2 cellular contexts compared by ENCODE assay signal in the genomic region with DNA sequence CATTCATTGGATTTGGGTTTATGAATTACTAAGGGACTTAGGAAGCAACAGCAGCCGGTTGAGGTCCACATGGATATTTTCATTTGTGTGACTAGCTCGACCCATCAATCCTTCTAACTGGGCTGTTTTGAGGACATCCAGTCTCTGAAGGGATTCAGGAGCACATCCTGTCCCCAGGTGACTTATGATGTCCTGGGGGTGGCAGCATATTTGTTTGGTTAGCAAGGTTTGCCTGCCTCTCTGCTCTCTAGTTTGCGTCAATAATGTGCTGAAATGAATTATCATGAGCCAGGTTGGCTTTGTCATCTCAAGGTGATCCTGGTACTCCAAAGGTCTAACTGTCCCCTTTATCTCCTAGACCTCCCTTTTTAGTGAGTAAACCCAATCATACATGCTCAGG.
TF ChIP-seq lines count a peak whose summit lies in the region.

No MANE protein-coding gene starts in this region.

TF ChIP-seq in liver, 16 proteins besides CTCF, POLR2A, EP300 and RAD21:
- TF ChIP-seq YY1 (IDR thresholded peaks at IDR 0.05) (peak; percentile 85), TAF1 (conservative IDR thresholded peaks at IDR 0.05) (no peak), JUND (IDR thresholded peaks at IDR 0.05) (peak in 1 of 2 donors; percentile 83), HNF4G (IDR thresholded peaks at IDR 0.05) (no peak), GABPA (IDR thresholded peaks at IDR 0.05 in 1 of 2, conservative IDR thresholded peaks at IDR 0.05 in 1 of 2) (peak in 1 of 2 donors; percentile 56), FOXA2 (IDR thresholded peaks at IDR 0.05) (peak; percentile 75), RXRA (IDR thresholded peaks at IDR 0.05) (peak; percentile 87 to 97), NR2F2 (IDR thresholded peaks at IDR 0.05) (no peak), HNF4A (conservative IDR thresholded peaks at IDR 0.05) (peak; percentile 45 to 86), FOXA1 (IDR thresholded peaks at IDR 0.05) (peak; percentile 27), EGR1 (IDR thresholded peaks at IDR 0.05; ENCODE audit: low read depth in 2 of 2) (peak in 1 of 2 donors; percentile 50), SP1 (IDR thresholded peaks at IDR 0.05) (peak; percentile 76)
- TF ChIP-seq, protein P1, sequence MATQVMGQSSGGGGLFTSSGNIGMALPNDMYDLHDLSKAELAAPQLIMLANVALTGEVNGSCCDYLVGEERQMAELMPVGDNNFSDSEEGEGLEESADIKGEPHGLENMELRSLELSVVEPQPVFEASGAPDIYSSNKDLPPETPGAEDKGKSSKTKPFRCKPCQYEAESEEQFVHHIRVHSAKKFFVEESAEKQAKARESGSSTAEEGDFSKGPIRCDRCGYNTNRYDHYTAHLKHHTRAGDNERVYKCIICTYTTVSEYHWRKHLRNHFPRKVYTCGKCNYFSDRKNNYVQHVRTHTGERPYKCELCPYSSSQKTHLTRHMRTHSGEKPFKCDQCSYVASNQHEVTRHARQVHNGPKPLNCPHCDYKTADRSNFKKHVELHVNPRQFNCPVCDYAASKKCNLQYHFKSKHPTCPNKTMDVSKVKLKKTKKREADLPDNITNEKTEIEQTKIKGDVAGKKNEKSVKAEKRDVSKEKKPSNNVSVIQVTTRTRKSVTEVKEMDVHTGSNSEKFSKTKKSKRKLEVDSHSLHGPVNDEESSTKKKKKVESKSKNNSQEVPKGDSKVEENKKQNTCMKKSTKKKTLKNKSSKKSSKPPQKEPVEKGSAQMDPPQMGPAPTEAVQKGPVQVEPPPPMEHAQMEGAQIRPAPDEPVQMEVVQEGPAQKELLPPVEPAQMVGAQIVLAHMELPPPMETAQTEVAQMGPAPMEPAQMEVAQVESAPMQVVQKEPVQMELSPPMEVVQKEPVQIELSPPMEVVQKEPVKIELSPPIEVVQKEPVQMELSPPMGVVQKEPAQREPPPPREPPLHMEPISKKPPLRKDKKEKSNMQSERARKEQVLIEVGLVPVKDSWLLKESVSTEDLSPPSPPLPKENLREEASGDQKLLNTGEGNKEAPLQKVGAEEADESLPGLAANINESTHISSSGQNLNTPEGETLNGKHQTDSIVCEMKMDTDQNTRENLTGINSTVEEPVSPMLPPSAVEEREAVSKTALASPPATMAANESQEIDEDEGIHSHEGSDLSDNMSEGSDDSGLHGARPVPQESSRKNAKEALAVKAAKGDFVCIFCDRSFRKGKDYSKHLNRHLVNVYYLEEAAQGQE (IDR thresholded peaks at IDR 0.05): peak; percentile 91
- TF ChIP-seq, protein P2, sequence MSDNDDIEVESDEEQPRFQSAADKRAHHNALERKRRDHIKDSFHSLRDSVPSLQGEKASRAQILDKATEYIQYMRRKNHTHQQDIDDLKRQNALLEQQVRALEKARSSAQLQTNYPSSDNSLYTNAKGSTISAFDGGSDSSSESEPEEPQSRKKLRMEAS (IDR thresholded peaks at IDR 0.05): peak; percentile 88
- TF ChIP-seq, protein P3, sequence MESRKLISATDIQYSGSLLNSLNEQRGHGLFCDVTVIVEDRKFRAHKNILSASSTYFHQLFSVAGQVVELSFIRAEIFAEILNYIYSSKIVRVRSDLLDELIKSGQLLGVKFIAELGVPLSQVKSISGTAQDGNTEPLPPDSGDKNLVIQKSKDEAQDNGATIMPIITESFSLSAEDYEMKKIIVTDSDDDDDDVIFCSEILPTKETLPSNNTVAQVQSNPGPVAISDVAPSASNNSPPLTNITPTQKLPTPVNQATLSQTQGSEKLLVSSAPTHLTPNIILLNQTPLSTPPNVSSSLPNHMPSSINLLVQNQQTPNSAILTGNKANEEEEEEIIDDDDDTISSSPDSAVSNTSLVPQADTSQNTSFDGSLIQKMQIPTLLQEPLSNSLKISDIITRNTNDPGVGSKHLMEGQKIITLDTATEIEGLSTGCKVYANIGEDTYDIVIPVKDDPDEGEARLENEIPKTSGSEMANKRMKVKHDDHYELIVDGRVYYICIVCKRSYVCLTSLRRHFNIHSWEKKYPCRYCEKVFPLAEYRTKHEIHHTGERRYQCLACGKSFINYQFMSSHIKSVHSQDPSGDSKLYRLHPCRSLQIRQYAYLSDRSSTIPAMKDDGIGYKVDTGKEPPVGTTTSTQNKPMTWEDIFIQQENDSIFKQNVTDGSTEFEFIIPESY (IDR thresholded peaks at IDR 0.05): peak; percentile 46
- TF ChIP-seq, protein P4, sequence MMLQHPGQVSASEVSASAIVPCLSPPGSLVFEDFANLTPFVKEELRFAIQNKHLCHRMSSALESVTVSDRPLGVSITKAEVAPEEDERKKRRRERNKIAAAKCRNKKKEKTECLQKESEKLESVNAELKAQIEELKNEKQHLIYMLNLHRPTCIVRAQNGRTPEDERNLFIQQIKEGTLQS (IDR thresholded peaks at IDR 0.05): no peak
TF ChIP-seq in liver: peak in this region for 12.

TF ChIP-seq in HepG2, 621 proteins besides CTCF, POLR2A, EP300 and RAD21:
- TF ChIP-seq RBM39 (IDR thresholded peaks at IDR 0.05; ENCODE audit: low read depth, low read length, poor library complexity, severe bottlenecking) (no peak), ZNF557 (CRISPR knock-in tag; IDR thresholded peaks at IDR 0.05) (no peak), ZNF343 (CRISPR knock-in tag; IDR thresholded peaks at IDR 0.05) (no peak), RFXAP (CRISPR knock-in tag; IDR thresholded peaks at IDR 0.05; ENCODE audit: borderline replicate concordance) (no peak), MAFF (IDR thresholded peaks at IDR 0.05; ENCODE audit: low read depth, low read length) (no peak), ZNF563 (CRISPR knock-in tag; IDR thresholded peaks at IDR 0.05) (no peak), ZNF562 (CRISPR knock-in tag; IDR thresholded peaks at IDR 0.05; ENCODE audit: borderline replicate concordance) (no peak), NFYC (CRISPR knock-in tag; IDR thresholded peaks at IDR 0.05) (no peak), CBX2 (IDR thresholded peaks at IDR 0.05; ENCODE audit: low read depth, low read length) (no peak), CBX2 (CRISPR knock-in tag; IDR thresholded peaks at IDR 0.05; ENCODE audit: low read depth) (no peak), RBM22 (optimal IDR thresholded peaks at IDR 0.05; ENCODE audit: low read length) (no peak), TGIF2 (CRISPR knock-in tag; IDR thresholded peaks at IDR 0.05) (no peak), KLF13 (CRISPR knock-in tag; IDR thresholded peaks at IDR 0.05) (no peak), NFATC3 (CRISPR knock-in tag; IDR thresholded peaks at IDR 0.05) (no peak)
- TF ChIP-seq, protein P5, sequence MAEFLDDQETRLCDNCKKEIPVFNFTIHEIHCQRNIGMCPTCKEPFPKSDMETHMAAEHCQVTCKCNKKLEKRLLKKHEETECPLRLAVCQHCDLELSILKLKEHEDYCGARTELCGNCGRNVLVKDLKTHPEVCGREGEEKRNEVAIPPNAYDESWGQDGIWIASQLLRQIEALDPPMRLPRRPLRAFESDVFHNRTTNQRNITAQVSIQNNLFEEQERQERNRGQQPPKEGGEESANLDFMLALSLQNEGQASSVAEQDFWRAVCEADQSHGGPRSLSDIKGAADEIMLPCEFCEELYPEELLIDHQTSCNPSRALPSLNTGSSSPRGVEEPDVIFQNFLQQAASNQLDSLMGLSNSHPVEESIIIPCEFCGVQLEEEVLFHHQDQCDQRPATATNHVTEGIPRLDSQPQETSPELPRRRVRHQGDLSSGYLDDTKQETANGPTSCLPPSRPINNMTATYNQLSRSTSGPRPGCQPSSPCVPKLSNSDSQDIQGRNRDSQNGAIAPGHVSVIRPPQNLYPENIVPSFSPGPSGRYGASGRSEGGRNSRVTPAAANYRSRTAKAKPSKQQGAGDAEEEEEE (CRISPR knock-in tag; IDR thresholded peaks at IDR 0.05; ENCODE audit: borderline replicate concordance): no peak
- TF ChIP-seq, protein P6, sequence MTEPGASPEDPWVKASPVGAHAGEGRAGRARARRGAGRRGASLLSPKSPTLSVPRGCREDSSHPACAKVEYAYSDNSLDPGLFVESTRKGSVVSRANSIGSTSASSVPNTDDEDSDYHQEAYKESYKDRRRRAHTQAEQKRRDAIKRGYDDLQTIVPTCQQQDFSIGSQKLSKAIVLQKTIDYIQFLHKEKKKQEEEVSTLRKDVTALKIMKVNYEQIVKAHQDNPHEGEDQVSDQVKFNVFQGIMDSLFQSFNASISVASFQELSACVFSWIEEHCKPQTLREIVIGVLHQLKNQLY (CRISPR knock-in tag; IDR thresholded peaks at IDR 0.05): no peak
- TF ChIP-seq, protein P7, sequence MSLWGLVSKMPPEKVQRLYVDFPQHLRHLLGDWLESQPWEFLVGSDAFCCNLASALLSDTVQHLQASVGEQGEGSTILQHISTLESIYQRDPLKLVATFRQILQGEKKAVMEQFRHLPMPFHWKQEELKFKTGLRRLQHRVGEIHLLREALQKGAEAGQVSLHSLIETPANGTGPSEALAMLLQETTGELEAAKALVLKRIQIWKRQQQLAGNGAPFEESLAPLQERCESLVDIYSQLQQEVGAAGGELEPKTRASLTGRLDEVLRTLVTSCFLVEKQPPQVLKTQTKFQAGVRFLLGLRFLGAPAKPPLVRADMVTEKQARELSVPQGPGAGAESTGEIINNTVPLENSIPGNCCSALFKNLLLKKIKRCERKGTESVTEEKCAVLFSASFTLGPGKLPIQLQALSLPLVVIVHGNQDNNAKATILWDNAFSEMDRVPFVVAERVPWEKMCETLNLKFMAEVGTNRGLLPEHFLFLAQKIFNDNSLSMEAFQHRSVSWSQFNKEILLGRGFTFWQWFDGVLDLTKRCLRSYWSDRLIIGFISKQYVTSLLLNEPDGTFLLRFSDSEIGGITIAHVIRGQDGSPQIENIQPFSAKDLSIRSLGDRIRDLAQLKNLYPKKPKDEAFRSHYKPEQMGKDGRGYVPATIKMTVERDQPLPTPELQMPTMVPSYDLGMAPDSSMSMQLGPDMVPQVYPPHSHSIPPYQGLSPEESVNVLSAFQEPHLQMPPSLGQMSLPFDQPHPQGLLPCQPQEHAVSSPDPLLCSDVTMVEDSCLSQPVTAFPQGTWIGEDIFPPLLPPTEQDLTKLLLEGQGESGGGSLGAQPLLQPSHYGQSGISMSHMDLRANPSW (CRISPR knock-in tag; IDR thresholded peaks at IDR 0.05; ENCODE audit: borderline replicate concordance): no peak
- TF ChIP-seq, protein P8, sequence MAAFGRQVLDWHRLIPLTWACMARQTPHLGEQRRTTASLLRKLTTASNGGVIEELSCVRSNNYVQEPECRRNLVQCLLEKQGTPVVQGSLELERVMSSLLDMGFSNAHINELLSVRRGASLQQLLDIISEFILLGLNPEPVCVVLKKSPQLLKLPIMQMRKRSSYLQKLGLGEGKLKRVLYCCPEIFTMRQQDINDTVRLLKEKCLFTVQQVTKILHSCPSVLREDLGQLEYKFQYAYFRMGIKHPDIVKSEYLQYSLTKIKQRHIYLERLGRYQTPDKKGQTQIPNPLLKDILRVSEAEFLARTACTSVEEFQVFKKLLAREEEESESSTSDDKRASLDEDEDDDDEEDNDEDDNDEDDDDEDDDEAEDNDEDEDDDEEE (CRISPR knock-in tag; IDR thresholded peaks at IDR 0.05): no peak
- TF ChIP-seq, protein P9, sequence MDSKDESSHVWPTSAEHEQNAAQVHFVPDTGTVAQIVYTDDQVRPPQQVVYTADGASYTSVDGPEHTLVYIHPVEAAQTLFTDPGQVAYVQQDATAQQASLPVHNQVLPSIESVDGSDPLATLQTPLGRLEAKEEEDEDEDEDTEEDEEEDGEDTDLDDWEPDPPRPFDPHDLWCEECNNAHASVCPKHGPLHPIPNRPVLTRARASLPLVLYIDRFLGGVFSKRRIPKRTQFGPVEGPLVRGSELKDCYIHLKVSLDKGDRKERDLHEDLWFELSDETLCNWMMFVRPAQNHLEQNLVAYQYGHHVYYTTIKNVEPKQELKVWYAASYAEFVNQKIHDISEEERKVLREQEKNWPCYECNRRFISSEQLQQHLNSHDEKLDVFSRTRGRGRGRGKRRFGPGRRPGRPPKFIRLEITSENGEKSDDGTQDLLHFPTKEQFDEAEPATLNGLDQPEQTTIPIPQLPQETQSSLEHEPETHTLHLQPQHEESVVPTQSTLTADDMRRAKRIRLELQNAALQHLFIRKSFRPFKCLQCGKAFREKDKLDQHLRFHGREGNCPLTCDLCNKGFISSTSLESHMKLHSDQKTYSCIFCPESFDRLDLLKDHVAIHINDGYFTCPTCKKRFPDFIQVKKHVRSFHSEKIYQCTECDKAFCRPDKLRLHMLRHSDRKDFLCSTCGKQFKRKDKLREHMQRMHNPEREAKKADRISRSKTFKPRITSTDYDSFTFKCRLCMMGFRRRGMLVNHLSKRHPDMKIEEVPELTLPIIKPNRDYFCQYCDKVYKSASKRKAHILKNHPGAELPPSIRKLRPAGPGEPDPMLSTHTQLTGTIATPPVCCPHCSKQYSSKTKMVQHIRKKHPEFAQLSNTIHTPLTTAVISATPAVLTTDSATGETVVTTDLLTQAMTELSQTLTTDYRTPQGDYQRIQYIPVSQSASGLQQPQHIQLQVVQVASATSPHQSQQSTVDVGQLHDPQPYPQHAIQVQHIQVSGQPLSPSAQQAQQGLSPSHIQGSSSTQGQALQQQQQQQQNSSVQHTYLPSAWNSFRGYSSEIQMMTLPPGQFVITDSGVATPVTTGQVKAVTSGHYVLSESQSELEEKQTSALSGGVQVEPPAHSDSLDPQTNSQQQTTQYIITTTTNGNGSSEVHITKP (CRISPR knock-in tag; IDR thresholded peaks at IDR 0.05; ENCODE audit: low read depth): no peak
- TF ChIP-seq, protein P10, sequence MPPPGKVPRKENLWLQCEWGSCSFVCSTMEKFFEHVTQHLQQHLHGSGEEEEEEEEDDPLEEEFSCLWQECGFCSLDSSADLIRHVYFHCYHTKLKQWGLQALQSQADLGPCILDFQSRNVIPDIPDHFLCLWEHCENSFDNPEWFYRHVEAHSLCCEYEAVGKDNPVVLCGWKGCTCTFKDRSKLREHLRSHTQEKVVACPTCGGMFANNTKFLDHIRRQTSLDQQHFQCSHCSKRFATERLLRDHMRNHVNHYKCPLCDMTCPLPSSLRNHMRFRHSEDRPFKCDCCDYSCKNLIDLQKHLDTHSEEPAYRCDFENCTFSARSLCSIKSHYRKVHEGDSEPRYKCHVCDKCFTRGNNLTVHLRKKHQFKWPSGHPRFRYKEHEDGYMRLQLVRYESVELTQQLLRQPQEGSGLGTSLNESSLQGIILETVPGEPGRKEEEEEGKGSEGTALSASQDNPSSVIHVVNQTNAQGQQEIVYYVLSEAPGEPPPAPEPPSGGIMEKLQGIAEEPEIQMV (CRISPR knock-in tag; IDR thresholded peaks at IDR 0.05; ENCODE audit: low read depth): no peak
- TF ChIP-seq, protein P11, sequence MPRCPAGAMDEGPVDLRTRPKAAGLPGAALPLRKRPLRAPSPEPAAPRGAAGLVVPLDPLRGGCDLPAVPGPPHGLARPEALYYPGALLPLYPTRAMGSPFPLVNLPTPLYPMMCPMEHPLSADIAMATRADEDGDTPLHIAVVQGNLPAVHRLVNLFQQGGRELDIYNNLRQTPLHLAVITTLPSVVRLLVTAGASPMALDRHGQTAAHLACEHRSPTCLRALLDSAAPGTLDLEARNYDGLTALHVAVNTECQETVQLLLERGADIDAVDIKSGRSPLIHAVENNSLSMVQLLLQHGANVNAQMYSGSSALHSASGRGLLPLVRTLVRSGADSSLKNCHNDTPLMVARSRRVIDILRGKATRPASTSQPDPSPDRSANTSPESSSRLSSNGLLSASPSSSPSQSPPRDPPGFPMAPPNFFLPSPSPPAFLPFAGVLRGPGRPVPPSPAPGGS (CRISPR knock-in tag; IDR thresholded peaks at IDR 0.05): no peak
